ENCODE assay signal across 26 cellular contexts in genomic region chr10:2351566-2351965, GRCh38.
"Had no signal": no experiment of that assay in that cellular context is flagged by ENCODE, and none has a peak within 500 bp of the region (broad histone marks: within the 10 kb centered on the region; RNA-seq: fewer than 3 reads in every experiment).

No MANE protein-coding gene starts in this region.

- H3K4me3 ChIP-seq: cardiac muscle cell, SK-N-MC had no signal

- H3K27me3 Mint-ChIP-seq: activated CD8-positive, alpha-beta T cell treated with anti-CD3 and anti-CD28 coated beads for 36 hours; activated naive CD4-positive, alpha-beta T cell treated with anti-CD3 and anti-CD28 coated beads, Interleukin-2, amount 10 ng/mL, durations not matched to agents 7 days and 5 days; activated naive CD8-positive, alpha-beta T cell treated with anti-CD3 and anti-CD28 coated beads for 36 hours had no signal

- H3K27me3 ChIP-seq: brain microvascular endothelial cell, cardiac muscle cell had no signal

- DNase-seq: activated CD4-positive, CD25-positive, alpha-beta regulatory T cell; activated CD8-positive, alpha-beta memory T cell treated with anti-CD3 and anti-CD28 coated beads, Interleukin-2, amount 50 U/mL, for 4 hours; activated CD8-positive, alpha-beta T cell treated with anti-CD3 and anti-CD28 coated beads for 36 hours; activated gamma-delta T cell treated with Interleukin-2 at 50 U/mL for 16 hours; activated naive CD4-positive, alpha-beta T cell treated with anti-CD3 and anti-CD28 coated beads, Interleukin-2, amount 10 ng/mL, durations not matched to agents 7 days and 5 days; activated naive CD8-positive, alpha-beta T cell treated with anti-CD3 and anti-CD28 coated beads for 36 hours; activated T-cell treated with anti-CD3 and anti-CD28 coated beads, Interleukin-2, amount 50 U/mL, for 72 hours; brain microvascular endothelial cell; cerebellar nuclear complex; NCI-H1105 treated with DMSO at 0.1 percent for 48 hours; NCI-H1436 treated with DMSO at 0.1 percent for 48 hours; NCI-H187; NCI-H2081 treated with DMSO at 0.1 percent for 48 hours; NCI-H446; NCI-H524; NCI-H748 treated with DMSO at 0.1 percent for 48 hours; NK-92 treated with Interleukin-12 subunit alpha and Interleukin-12 subunit beta, amount 100 ng/mL, for 24 hours; RPMI8226; T-cell; T-helper 2 cell; T1000 had no signal

- H3K9me3 Mint-ChIP-seq: activated CD8-positive, alpha-beta T cell treated with anti-CD3 and anti-CD28 coated beads for 36 hours; activated naive CD4-positive, alpha-beta T cell treated with anti-CD3 and anti-CD28 coated beads, Interleukin-2, amount 10 ng/mL, durations not matched to agents 7 days and 5 days; activated T-helper 2 cell treated with anti-CD3 and anti-CD28 coated beads, Interferon-gamma antibody, Interleukin-2, Interleukin-4, amounts not matched to agents 10 μg/mL and 5 μg/mL and 100 μg/mL, durations not matched to agents 14 hours and 24 hours and 36 hours; T-cell had no signal

- H3K4me1 Mint-ChIP-seq: activated naive CD4-positive, alpha-beta T cell treated with anti-CD3 and anti-CD28 coated beads, Interleukin-2, amount 10 ng/mL, durations not matched to agents 7 days and 5 days; activated naive CD8-positive, alpha-beta T cell treated with anti-CD3 and anti-CD28 coated beads for 36 hours; T-cell had no signal

- H3K4me3 Mint-ChIP-seq: activated CD8-positive, alpha-beta T cell treated with anti-CD3 and anti-CD28 coated beads for 36 hours; activated naive CD4-positive, alpha-beta T cell treated with anti-CD3 and anti-CD28 coated beads, Interleukin-2, amount 10 ng/mL, durations not matched to agents 7 days and 5 days; activated naive CD8-positive, alpha-beta T cell treated with anti-CD3 and anti-CD28 coated beads for 36 hours; activated T-cell treated with anti-CD3 and anti-CD28 coated beads, Interleukin-2, amount 50 U/mL, for 72 hours; T-cell had no signal

- H3K27ac Mint-ChIP-seq: activated CD8-positive, alpha-beta T cell treated with anti-CD3 and anti-CD28 coated beads for 36 hours; activated naive CD4-positive, alpha-beta T cell treated with anti-CD3 and anti-CD28 coated beads, Interleukin-2, amount 10 ng/mL, durations not matched to agents 7 days and 5 days; activated naive CD8-positive, alpha-beta T cell treated with anti-CD3 and anti-CD28 coated beads for 36 hours; activated T-cell treated with anti-CD3 and anti-CD28 coated beads, Interleukin-2, amount 50 U/mL, for 72 hours; activated T-helper 2 cell treated with anti-CD3 and anti-CD28 coated beads, Interferon-gamma antibody, Interleukin-2, Interleukin-4, amounts not matched to agents 10 μg/mL and 5 μg/mL and 100 μg/mL, durations not matched to agents 14 hours and 24 hours and 36 hours; T-cell had no signal

- H3K36me3 Mint-ChIP-seq: activated naive CD4-positive, alpha-beta T cell treated with anti-CD3 and anti-CD28 coated beads, Interleukin-2, amount 10 ng/mL, durations not matched to agents 7 days and 5 days; activated naive CD8-positive, alpha-beta T cell treated with anti-CD3 and anti-CD28 coated beads for 36 hours; T-cell had no signal

- ATAC-seq: activated CD8-positive, alpha-beta T cell treated with anti-CD3 and anti-CD28 coated beads for 36 hours; activated T-cell treated with anti-CD3 and anti-CD28 coated beads, Interleukin-2, amount 50 U/mL, for 72 hours; Right ventricle myocardium inferior; T-cell had no signal

- H3K36me3 ChIP-seq: brain microvascular endothelial cell, cardiac muscle cell had no signal

- H3K27ac ChIP-seq: brain microvascular endothelial cell, cardiac muscle cell, SK-N-MC, VCaP had no signal
